ENCODE assay signal across 11 cellular contexts in the genomic region with DNA sequence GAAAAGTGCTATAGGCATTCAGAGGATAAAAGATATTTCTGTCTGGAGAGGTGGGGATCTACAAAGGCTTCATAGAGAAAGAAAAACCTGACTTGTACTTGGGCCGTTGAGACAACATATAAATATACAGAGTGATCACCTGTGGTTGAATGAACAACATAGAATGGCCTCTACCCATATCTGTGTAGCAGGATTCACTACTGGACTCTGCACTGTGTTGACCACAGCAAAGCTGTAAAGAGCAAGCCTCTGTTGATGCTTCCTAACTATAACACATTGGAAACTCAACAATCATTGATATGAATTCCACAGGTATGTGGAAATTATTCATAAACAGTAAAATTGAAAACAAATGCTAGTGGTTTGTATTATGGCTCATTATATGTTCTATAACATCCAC.
"Had no signal": no experiment of that assay in that cellular context is flagged by ENCODE, and none has a peak within 500 bp of the region (broad histone marks: within the 10 kb centered on the region; RNA-seq: fewer than 3 reads in every experiment).

No MANE protein-coding gene starts in this region.

- H3K27ac ChIP-seq: GM23248 had no signal

- H3K4me1 ChIP-seq: HAP-1 had no signal

- H2AFZ ChIP-seq: GM23248, GM23338 had no signal

- H3K36me3 ChIP-seq: HAP-1 had no signal

- FAIRE-seq: H1, H54 had no signal

- ATAC-seq: GM23338, HCT116 had no signal

- H3K9ac ChIP-seq: GM23248 had no signal

- H3K9me3 ChIP-seq: HAP-1 had no signal

- H3K4me3 ChIP-seq: GM23248, GM23338, HAP-1 had no signal

- DNase-seq: GM23248, GOT3, H7, H9, HCEC 1CT, HFFc6 had no signal

- H3K4me2 ChIP-seq: GM23338 had no signal
